In the genomic region with DNA sequence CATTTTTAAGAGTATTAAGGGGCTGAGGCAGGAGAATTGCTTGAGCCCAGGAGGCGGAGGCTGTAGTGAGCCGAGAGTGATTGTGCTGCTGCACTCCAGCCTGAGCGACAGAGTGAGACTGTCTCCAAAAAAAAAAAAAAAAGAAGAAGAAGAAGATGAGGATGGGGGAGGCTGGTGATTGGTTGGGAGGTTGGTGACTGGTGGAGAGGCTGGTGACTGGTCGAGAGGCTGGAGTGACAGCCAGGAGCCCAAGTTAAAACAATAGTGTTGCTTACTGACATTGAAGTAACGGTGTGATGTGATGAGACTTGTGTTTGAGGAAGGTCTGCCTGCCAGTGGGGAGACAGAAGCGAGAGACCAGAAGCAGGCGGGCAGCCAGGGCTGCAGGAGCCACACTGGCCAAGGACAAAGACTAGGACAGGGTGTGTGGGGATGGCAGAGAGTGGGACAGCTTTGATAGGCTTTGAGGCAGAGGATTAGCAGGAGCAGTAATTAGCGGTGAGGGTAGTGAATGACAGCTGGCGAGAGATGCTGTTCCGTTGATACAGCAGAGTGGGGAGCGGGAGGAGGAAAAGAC, we compare ENCODE assay signal across 11 cellular contexts. TPM values are rescaled to one million over a fixed set of nuclear protein-coding genes. Genes with fewer than 3 reads are reported as not detected.
A peak's percentile ranks its signal among the peaks of the same experiment; 100 is the strongest.
DNase-seq lines count a peak whose midpoint lies in the region; ATAC-seq and TF ChIP-seq lines count a peak whose summit lies in the region.
"Had no signal": no experiment of that assay in that cellular context is flagged by ENCODE, and none has a peak within 500 bp of the region (broad histone marks: within the 10 kb centered on the region; RNA-seq: fewer than 3 reads in every experiment).

No MANE protein-coding gene starts in this region.

- H3K4me1 Mint-ChIP-seq in stimulated activated naive CD8-positive, alpha-beta T cell treated with anti-CD3 and anti-CD28 coated beads, Interleukin-15, Interleukin-2, amounts not matched to agents 100 ng/mL and 50 ng/mL, for 24 hours (ENCODE audit: low read depth), result peaks cover 72% of the 10 kb centered on the region
- H3K4me1 Mint-ChIP-seq in activated naive CD8-positive, alpha-beta T cell treated with anti-CD3 and anti-CD28 coated beads for 36 hours, result peaks cover 49% of the 10 kb centered on the region

- no peak for DNase-seq in stimulated activated naive CD8-positive, alpha-beta T cell treated with anti-CD3 and anti-CD28 coated beads, Interleukin-15, Interleukin-2, amounts not matched to agents 100 U/mL and 50 U/mL, for 24 hours
- no peak for DNase-seq in activated naive CD8-positive, alpha-beta T cell treated with anti-CD3 and anti-CD28 coated beads for 36 hours
- DNase-seq in left cardiac atrium (no peak), NCI-H1436 (lab: John Stamatoyannopoulos, UW) (no peak), posterior vena cava (ENCODE audit: low spot score) (no peak)
- DNase-seq: AML-193, colonic mucosa, foreskin keratinocyte had no signal

- no peaks in the 10 kb centered on the region for H3K9me3 Mint-ChIP-seq in stimulated activated naive CD8-positive, alpha-beta T cell treated with anti-CD3 and anti-CD28 coated beads, Interleukin-15, Interleukin-2, amounts not matched to agents 100 ng/mL and 50 ng/mL, for 24 hours
- H3K9me3 Mint-ChIP-seq in activated naive CD8-positive, alpha-beta T cell treated with anti-CD3 and anti-CD28 coated beads for 36 hours, result no peaks in the 10 kb centered on the region

- peaks cover 3 to 60% (median 13%) of the 10 kb centered on the region in 3 donors for H3K4me1 ChIP-seq in gastroesophageal sphincter

- peak overlapping the region; percentile 4 for H3K4me3 Mint-ChIP-seq in stimulated activated naive CD8-positive, alpha-beta T cell treated with anti-CD3 and anti-CD28 coated beads, Interleukin-15, Interleukin-2, amounts not matched to agents 100 ng/mL and 50 ng/mL, for 24 hours
- no peak overlapping the region for H3K4me3 Mint-ChIP-seq in activated naive CD8-positive, alpha-beta T cell treated with anti-CD3 and anti-CD28 coated beads for 36 hours

- peaks cover 83% of the 10 kb centered on the region for H3K36me3 Mint-ChIP-seq in stimulated activated naive CD8-positive, alpha-beta T cell treated with anti-CD3 and anti-CD28 coated beads, Interleukin-15, Interleukin-2, amounts not matched to agents 100 ng/mL and 50 ng/mL, for 24 hours (ENCODE audit: low read depth)
- H3K36me3 Mint-ChIP-seq in activated naive CD8-positive, alpha-beta T cell treated with anti-CD3 and anti-CD28 coated beads for 36 hours, result peaks cover 71% of the 10 kb centered on the region

- WGBS in gastroesophageal sphincter (ENCODE audit: low coverage in 1 of 2), 2 donors, result 75 to 76% methylated on average over 7 to 10 of the region's 11 CpGs

- H3K4me3 ChIP-seq in gastroesophageal sphincter, result no peak overlapping the region
- H3K4me3 ChIP-seq: colonic mucosa had no signal

- no peaks in the 10 kb centered on the region for H3K27me3 Mint-ChIP-seq in stimulated activated naive CD8-positive, alpha-beta T cell treated with anti-CD3 and anti-CD28 coated beads, Interleukin-15, Interleukin-2, amounts not matched to agents 100 ng/mL and 50 ng/mL, for 24 hours
- no peaks in the 10 kb centered on the region for H3K27me3 Mint-ChIP-seq in activated naive CD8-positive, alpha-beta T cell treated with anti-CD3 and anti-CD28 coated beads for 36 hours

- no peak for TF ChIP-seq POLR2A in gastroesophageal sphincter (IDR thresholded peaks at IDR 0.05)

- ATAC-seq in stimulated activated naive CD8-positive, alpha-beta T cell treated with anti-CD3 and anti-CD28 coated beads, Interleukin-15, Interleukin-2, amounts not matched to agents 100 U/mL and 50 U/mL, for 24 hours, result no peak
- ATAC-seq in left cardiac atrium, result peak; percentile 21 to 63
- ATAC-seq in gastroesophageal sphincter, result no peak
- no peak for ATAC-seq in HG02981 (IDR thresholded peaks at IDR 0.05; ENCODE audit: unreplicated experiment)
- ATAC-seq: foreskin keratinocyte had no signal

- intact Hi-C loops in left cardiac atrium (cut with DNase I), result no loop called here
- intact Hi-C loops in posterior vena cava (cut with DNase I), result no loop called here

- no peaks in the 10 kb centered on the region for H3K27me3 ChIP-seq in gastroesophageal sphincter
- H3K27me3 ChIP-seq: colonic mucosa, foreskin keratinocyte had no signal

- H3K27ac ChIP-seq in gastroesophageal sphincter, result no peak overlapping the region
- H3K27ac ChIP-seq: colonic mucosa, foreskin keratinocyte had no signal

- peaks cover 0 to 72% of the 10 kb centered on the region in 2 donors for H3K36me3 ChIP-seq in gastroesophageal sphincter

- TF ChIP-seq CTCF in gastroesophageal sphincter (IDR thresholded peaks at IDR 0.05), result no peak

- H3K27ac Mint-ChIP-seq in stimulated activated naive CD8-positive, alpha-beta T cell treated with anti-CD3 and anti-CD28 coated beads, Interleukin-15, Interleukin-2, amounts not matched to agents 100 ng/mL and 50 ng/mL, for 24 hours, result peak overlapping the region; percentile 21
- H3K27ac Mint-ChIP-seq in activated naive CD8-positive, alpha-beta T cell treated with anti-CD3 and anti-CD28 coated beads for 36 hours, result peak overlapping the region; percentile 64

- H3K9me3 ChIP-seq in gastroesophageal sphincter, result no peaks in the 10 kb centered on the region
- H3K9me3 ChIP-seq: colonic mucosa had no signal

- no peak for TF ChIP-seq EP300 in gastroesophageal sphincter (IDR thresholded peaks at IDR 0.05)

RNA-seq across cellular contexts. Expression of a gene that starts 4.9 kb away (rescaled TPM):
- total RNA-seq in activated naive CD8-positive, alpha-beta T cell treated with anti-CD3 and anti-CD28 coated beads for 36 hours, result 100 to 1,000 TPM; 296 to 297 TPM
- total RNA-seq in left cardiac atrium, result 10 to 100 TPM; 65.1 to 87.0 TPM
- total RNA-seq in gastroesophageal sphincter, result 10 to 100 TPM; 47.5 to 73.4 (median 57.0) TPM
- total RNA-seq in posterior vena cava, result 10 to 100 TPM; 78.0 to 91.2 TPM

RNA-seq across cellular contexts. Expression of a gene that starts 9.7 kb away (rescaled TPM):
- total RNA-seq in activated naive CD8-positive, alpha-beta T cell treated with anti-CD3 and anti-CD28 coated beads for 36 hours, result 1 to 10 TPM; 1.7 to 2.3 TPM
- total RNA-seq in left cardiac atrium (1 to 10 TPM; 2.7 to 4.3 TPM), gastroesophageal sphincter (1 to 10 TPM; 5.4 to 9.2 (median 7.7) TPM), posterior vena cava (1 to 10 TPM; 2.7 to 3.3 TPM)

RNA-seq across cellular contexts. Expression of a gene that starts 12.6 kb away (rescaled TPM):
- 10 to 100 TPM; 44.2 to 45.1 TPM for total RNA-seq in activated naive CD8-positive, alpha-beta T cell treated with anti-CD3 and anti-CD28 coated beads for 36 hours
- total RNA-seq in left cardiac atrium, result 10 to 100 TPM; 36.5 to 48.0 TPM
- 10 to 100 TPM; 71.9 to 94.3 (median 89.5) TPM for total RNA-seq in gastroesophageal sphincter
- 10 to 100 TPM; 55.7 to 58.7 TPM for total RNA-seq in posterior vena cava

RNA-seq across cellular contexts. Expression of a gene that starts 15.9 kb away (rescaled TPM):
- total RNA-seq in activated naive CD8-positive, alpha-beta T cell treated with anti-CD3 and anti-CD28 coated beads for 36 hours, result under 1 TPM in 1 of 2 experiments, not detected in 1; 0.14 TPM
- total RNA-seq in left cardiac atrium, result 10 to 100 TPM in 1 of 2 donors, 1 to 10 TPM in 1; 8.5 to 30.9 TPM
- 1 to 10 TPM in 3 of 4 donors, under 1 TPM in 1; 0.62 to 3.6 (median 1.1) TPM for total RNA-seq in gastroesophageal sphincter
- total RNA-seq in posterior vena cava, result 1 to 10 TPM; 2.8 to 9.4 TPM

RNA-seq across cellular contexts. Expression of a gene that starts 27.3 kb away (rescaled TPM):
- 10 to 100 TPM; 13.4 to 14.6 TPM for total RNA-seq in activated naive CD8-positive, alpha-beta T cell treated with anti-CD3 and anti-CD28 coated beads for 36 hours
- 10 to 100 TPM; 13.4 to 14.7 TPM for total RNA-seq in left cardiac atrium
- 10 to 100 TPM; 11.2 to 32.9 (median 20.2) TPM for total RNA-seq in gastroesophageal sphincter
- total RNA-seq in posterior vena cava, result 10 to 100 TPM; 15.6 to 22.8 TPM

Comparison
In these comparisons a context has a peak if more than half of its experiments do, and no peak if none do; other contexts are left out.
1. ATAC-seq: peak in left cardiac atrium (2 of 2); none in stimulated activated naive CD8-positive, alpha-beta T cell treated with anti-CD3 and anti-CD28 coated beads, Interleukin-15, Interleukin-2, amounts not matched to agents 100 U/mL and 50 U/mL, for 24 hours (single experiment), gastroesophageal sphincter (single experiment) and HG02981 (single experiment).